1 cellular context compared by ENCODE assay signal in the genomic region with DNA sequence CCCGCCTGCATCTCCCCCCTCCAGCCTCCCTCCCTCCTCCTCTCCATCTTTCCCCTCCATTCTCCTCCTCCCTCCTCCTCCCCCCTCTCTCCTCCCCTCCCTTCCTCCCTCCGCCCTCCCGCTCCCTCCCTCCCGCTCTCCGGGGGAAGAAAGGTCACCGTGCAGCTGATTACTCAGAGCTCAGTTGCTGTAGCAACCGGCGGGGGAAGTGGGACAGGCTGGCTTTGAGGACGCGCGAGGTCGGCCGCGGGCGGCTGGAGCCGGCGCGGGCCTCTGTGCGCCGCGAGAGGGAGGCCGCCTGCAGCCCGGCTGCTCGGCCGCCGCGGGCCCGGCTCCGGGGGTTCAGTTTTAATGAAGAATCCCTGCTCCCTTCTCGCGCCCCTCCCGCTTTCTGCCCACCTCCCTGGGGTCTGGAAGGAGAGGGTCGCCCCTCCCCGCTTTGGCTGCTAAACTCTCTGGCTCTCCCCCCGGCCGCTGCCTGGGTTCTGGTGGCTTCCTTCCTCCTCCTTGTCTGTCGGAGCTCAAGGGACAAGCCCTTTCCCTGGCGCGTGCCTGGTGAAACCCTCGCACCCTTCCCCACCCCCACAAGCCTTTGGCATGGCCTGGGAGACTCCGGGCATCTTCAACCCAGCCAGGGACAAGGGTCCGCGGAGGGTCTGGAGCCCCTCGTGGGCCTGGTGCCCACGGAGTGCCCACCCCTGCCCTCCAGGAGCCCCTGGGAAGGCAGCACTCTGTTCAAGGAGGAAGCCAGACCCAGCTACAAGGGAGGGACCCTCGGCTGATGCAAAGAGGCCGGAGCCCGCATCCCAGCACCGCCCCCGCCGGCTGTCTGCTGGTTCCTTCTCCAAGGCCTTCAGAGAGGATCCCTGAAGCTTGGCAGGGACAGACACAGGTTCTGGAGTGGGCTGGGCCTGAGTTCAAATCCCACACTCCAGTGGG.
A peak's percentile ranks its signal among the peaks of the same experiment; 100 is the strongest.
TF ChIP-seq lines count a peak whose summit lies in the region.

No MANE protein-coding gene starts in this region.

TF ChIP-seq in GM12878, 131 proteins besides CTCF, POLR2A, EP300 and RAD21 (continued from another document and continues in another):
- no peak for TF ChIP-seq E2F8 (IDR thresholded peaks at IDR 0.05; ENCODE audit: low read depth, partially characterized antibody)
- no peak for TF ChIP-seq TCF7 (IDR thresholded peaks at IDR 0.05; ENCODE audit: borderline replicate concordance)
- peak; percentile 50; the same call in 1 of the 2 replicates for TF ChIP-seq TCF12 (IDR thresholded peaks at IDR 0.05; ENCODE audit: low read depth, low read length)
- TF ChIP-seq MYC (IDR thresholded peaks at IDR 0.05; ENCODE audit: insufficient read depth, insufficient read length, insufficient replicate concordance, low read length, severe bottlenecking), result no peak
- TF ChIP-seq NFIC (IDR thresholded peaks at IDR 0.05; ENCODE audit: low read depth, low read length), result no peak
- no peak for TF ChIP-seq PBX3 (IDR thresholded peaks at IDR 0.05; ENCODE audit: insufficient replicate concordance, low read depth, low read length)
- no peak for TF ChIP-seq CBFB (IDR thresholded peaks at IDR 0.05; ENCODE audit: low read depth)
- TF ChIP-seq ZBTB11 (CRISPR knock-in tag; IDR thresholded peaks at IDR 0.05), result no peak
- peak; percentile 41 to 60; a peak in 2 of 4 replicates for TF ChIP-seq BHLHE40 (IDR thresholded peaks at IDR 0.05; ENCODE audit: borderline replicate concordance in 1 of 2, low read depth in 2 of 2, low read length in 1 of 2)
- TF ChIP-seq REST (IDR thresholded peaks at IDR 0.05; ENCODE audit: low read depth, low read length), result no peak
- no peak for TF ChIP-seq STAT3 (IDR thresholded peaks at IDR 0.05; ENCODE audit: low read depth, low read length)
- no peak for TF ChIP-seq ZNF622 (IDR thresholded peaks at IDR 0.05)
- no peak for TF ChIP-seq IRF3 (IDR thresholded peaks at IDR 0.05)
- TF ChIP-seq CBX3 (IDR thresholded peaks at IDR 0.05; ENCODE audit: borderline replicate concordance, low read depth), result no peak
- TF ChIP-seq JUNB (IDR thresholded peaks at IDR 0.05), result no peak
- TF ChIP-seq IKZF2 (IDR thresholded peaks at IDR 0.05), result no peak
- no peak for TF ChIP-seq ETV6 (conservative IDR thresholded peaks at IDR 0.05 in 1 of 2, IDR thresholded peaks at IDR 0.05 in 1 of 2; ENCODE audit: borderline replicate concordance in 1 of 2, low read depth in 1 of 2)
- TF ChIP-seq SMC3 (IDR thresholded peaks at IDR 0.05; ENCODE audit: borderline replicate concordance, low read length), result no peak
- TF ChIP-seq IKZF1 (conservative IDR thresholded peaks at IDR 0.05), result peak; percentile 76
- no peak for TF ChIP-seq CREM (IDR thresholded peaks at IDR 0.05; ENCODE audit: low read depth)
- no peak for TF ChIP-seq CHD4 (IDR thresholded peaks at IDR 0.05)
- no peak for TF ChIP-seq WRNIP1 (IDR thresholded peaks at IDR 0.05; ENCODE audit: borderline replicate concordance, low read depth, low read length)
- 0 out of 2 replicates have a peak, but pooled peaks have one; percentile 23 for TF ChIP-seq RELB (IDR thresholded peaks at IDR 0.05; ENCODE audit: low read depth)
- no peak for TF ChIP-seq SUZ12 (IDR thresholded peaks at IDR 0.05; ENCODE audit: unreplicated experiment)
- TF ChIP-seq RUNX3 (IDR thresholded peaks at IDR 0.05; ENCODE audit: low read length), result no peak
- TF ChIP-seq, protein P1, sequence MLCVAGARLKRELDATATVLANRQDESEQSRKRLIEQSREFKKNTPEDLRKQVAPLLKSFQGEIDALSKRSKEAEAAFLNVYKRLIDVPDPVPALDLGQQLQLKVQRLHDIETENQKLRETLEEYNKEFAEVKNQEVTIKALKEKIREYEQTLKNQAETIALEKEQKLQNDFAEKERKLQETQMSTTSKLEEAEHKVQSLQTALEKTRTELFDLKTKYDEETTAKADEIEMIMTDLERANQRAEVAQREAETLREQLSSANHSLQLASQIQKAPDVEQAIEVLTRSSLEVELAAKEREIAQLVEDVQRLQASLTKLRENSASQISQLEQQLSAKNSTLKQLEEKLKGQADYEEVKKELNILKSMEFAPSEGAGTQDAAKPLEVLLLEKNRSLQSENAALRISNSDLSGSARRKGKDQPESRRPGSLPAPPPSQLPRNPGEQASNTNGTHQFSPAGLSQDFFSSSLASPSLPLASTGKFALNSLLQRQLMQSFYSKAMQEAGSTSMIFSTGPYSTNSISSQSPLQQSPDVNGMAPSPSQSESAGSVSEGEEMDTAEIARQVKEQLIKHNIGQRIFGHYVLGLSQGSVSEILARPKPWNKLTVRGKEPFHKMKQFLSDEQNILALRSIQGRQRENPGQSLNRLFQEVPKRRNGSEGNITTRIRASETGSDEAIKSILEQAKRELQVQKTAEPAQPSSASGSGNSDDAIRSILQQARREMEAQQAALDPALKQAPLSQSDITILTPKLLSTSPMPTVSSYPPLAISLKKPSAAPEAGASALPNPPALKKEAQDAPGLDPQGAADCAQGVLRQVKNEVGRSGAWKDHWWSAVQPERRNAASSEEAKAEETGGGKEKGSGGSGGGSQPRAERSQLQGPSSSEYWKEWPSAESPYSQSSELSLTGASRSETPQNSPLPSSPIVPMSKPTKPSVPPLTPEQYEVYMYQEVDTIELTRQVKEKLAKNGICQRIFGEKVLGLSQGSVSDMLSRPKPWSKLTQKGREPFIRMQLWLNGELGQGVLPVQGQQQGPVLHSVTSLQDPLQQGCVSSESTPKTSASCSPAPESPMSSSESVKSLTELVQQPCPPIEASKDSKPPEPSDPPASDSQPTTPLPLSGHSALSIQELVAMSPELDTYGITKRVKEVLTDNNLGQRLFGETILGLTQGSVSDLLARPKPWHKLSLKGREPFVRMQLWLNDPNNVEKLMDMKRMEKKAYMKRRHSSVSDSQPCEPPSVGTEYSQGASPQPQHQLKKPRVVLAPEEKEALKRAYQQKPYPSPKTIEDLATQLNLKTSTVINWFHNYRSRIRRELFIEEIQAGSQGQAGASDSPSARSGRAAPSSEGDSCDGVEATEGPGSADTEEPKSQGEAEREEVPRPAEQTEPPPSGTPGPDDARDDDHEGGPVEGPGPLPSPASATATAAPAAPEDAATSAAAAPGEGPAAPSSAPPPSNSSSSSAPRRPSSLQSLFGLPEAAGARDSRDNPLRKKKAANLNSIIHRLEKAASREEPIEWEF (IDR thresholded peaks at IDR 0.05; ENCODE audit: insufficient replicate concordance, low read depth, low read length), result no peak
- TF ChIP-seq SPI1 (IDR thresholded peaks at IDR 0.05; ENCODE audit: borderline replicate concordance, insufficient read depth, low read depth, low read length), result peak; percentile 89
- TF ChIP-seq SREBF2 (IDR thresholded peaks at IDR 0.05; ENCODE audit: low read length), result no peak
- TF ChIP-seq CEBPB (IDR thresholded peaks at IDR 0.05; ENCODE audit: borderline replicate concordance in 1 of 2, low read depth in 2 of 2, low read length in 2 of 2), result no peak
- TF ChIP-seq, protein P2, sequence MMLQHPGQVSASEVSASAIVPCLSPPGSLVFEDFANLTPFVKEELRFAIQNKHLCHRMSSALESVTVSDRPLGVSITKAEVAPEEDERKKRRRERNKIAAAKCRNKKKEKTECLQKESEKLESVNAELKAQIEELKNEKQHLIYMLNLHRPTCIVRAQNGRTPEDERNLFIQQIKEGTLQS (IDR thresholded peaks at IDR 0.05; ENCODE audit: borderline replicate concordance, extremely low read depth, low read depth, low read length), result no peak
- no peak for TF ChIP-seq HDAC6 (IDR thresholded peaks at IDR 0.05; ENCODE audit: unreplicated experiment)
- TF ChIP-seq NFYA (IDR thresholded peaks at IDR 0.05; ENCODE audit: borderline replicate concordance, low read depth, low read length), result no peak
- TF ChIP-seq RB1 (IDR thresholded peaks at IDR 0.05; ENCODE audit: borderline replicate concordance), result peak; percentile 78; the same call in 1 of the 2 replicates
- 0 out of 2 replicates have a peak, but pooled peaks have one; percentile 25 for TF ChIP-seq MEF2A (IDR thresholded peaks at IDR 0.05; ENCODE audit: insufficient read depth, low read depth, low read length)
- peak; percentile 87 for TF ChIP-seq BMI1 (IDR thresholded peaks at IDR 0.05; ENCODE audit: borderline replicate concordance)
